Comparison of ENCODE assay signal across 8 cellular contexts in the genomic region with DNA sequence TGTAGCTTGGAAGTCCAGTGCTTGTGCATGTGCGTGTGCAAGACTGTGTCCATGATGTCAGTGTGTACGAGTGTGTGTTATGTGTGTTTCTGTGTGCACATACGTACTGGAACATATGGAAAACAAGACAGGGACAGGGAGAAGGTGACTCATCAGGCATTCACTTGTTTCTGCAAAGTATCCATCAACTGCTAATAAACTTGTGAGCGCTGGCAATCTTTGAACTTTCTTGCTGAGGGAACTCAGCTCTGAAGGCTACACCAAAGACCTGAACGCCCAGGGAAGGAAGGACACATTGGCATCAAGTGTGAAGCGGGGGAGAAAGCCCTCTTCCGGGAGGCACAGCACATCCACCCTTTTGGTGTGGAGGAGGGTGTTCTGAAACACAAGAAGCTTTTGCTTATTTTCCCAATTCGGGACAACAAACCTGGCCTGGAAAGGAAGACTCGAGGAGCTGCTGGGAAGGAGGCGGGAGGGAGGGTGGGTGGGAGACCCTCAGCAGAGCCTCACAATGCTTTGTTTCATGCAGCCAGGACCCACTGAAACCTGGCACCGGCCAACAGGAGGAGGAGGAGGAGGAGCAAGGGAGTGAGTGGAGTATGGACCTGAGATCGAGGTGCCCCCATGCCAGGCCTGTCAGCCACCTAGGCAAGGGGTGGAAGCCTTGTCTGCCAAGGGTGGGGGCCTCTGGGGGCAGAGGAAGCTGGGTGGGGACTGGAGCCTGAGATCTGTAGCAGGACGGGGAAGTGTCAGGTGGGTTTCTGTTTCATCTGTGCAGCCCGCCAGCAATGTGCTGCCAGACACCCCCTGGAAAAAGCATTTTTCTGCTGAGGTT. TPM values are rescaled to one million over a fixed set of nuclear protein-coding genes. Genes with fewer than 3 reads are reported as not detected.
DNase-seq lines count a peak whose midpoint lies in the region; ATAC-seq and TF ChIP-seq lines count a peak whose summit lies in the region.

No MANE protein-coding gene starts in this region.

- H3K27me3 Mint-ChIP-seq in memory B cell = no peaks in the 10 kb centered on the region

- H3K27me3 ChIP-seq in adrenal gland = no peaks in the 10 kb centered on the region

- WGBS in adrenal gland, 4 donors = 52 to 62% (median 53%) methylated on average over 11 to 14 of the region's 14 CpGs

- peaks cover 7% of the 10 kb centered on the region for H3K36me3 Mint-ChIP-seq in memory B cell

- H3K4me1 ChIP-seq in adrenal gland (replicated peaks in 1 of 2) = peaks cover 68 to 80% of the 10 kb centered on the region in 2 donors

- no peak for TF ChIP-seq CTCF in adrenal gland (IDR thresholded peaks at IDR 0.05)

- H3K27ac ChIP-seq in adrenal gland = peak overlapping the region in 3 of 5 donors; percentile 70 to 95 (median 79)

- DNase-seq in A172 (ENCODE audit: low spot score) = peak; percentile 70
- peak in 1 of 7 donors; percentile 16 for DNase-seq in adrenal gland
- no peak for DNase-seq in memory B cell (ENCODE audit: low spot score in 2 of 2)
- DNase-seq in stimulated activated CD4-positive, alpha-beta T cell treated with anti-CD3 and anti-CD28 coated beads, Interleukin-15, amount 100 ng/mL, for 24 hours = no peak
- DNase-seq in midbrain (lab: John Stamatoyannopoulos, UW) = no peak
- no peak for DNase-seq in globus pallidus (ENCODE audit: low spot score)
- DNase-seq in NCI-H345 (lab: John Stamatoyannopoulos, UW) = no peak

- no peak overlapping the region for H3K27ac Mint-ChIP-seq in memory B cell

- no peaks in the 10 kb centered on the region for H3K9me3 Mint-ChIP-seq in memory B cell

- peaks cover 42% of the 10 kb centered on the region for H3K4me1 Mint-ChIP-seq in memory B cell

- H3K4me3 ChIP-seq in adrenal gland = no peak overlapping the region

- peak overlapping the region; percentile 62 for H3K4me3 Mint-ChIP-seq in memory B cell

- intact Hi-C loops in adrenal gland (cut with DNase I) = no loop called here

- H3K36me3 ChIP-seq in adrenal gland (replicated peaks in 1 of 2) = peaks cover 0 to 17% of the 10 kb centered on the region in 2 donors

- ATAC-seq in GM21515 (IDR thresholded peaks at IDR 0.05; ENCODE audit: unreplicated experiment) (peak; percentile 47), memory B cell (ENCODE audit: low read depth) (peak; percentile 31)

- H3K9me3 ChIP-seq in adrenal gland (replicated peaks in 1 of 3) = no peaks in the 10 kb centered on the region

- TF ChIP-seq POLR2A in adrenal gland (IDR thresholded peaks at IDR 0.05) = no peak

RNA-seq across cellular contexts. Expression of a gene that starts 26.8 kb away (rescaled TPM):
- 6.2 and 8.5 TPM in 2 replicates for total RNA-seq in A172 (2014; rRNA removed; shearing (Covaris generic))
- total RNA-seq in adrenal gland = 10 to 100 TPM; 14.5 to 68.3 (median 25.5) TPM
- polyA plus RNA-seq in adrenal gland = 10 to 100 TPM in 1 of 3 donors, 1 to 10 TPM in 2; 6.1 to 12.6 (median 8.2) TPM
